In the genomic region with DNA sequence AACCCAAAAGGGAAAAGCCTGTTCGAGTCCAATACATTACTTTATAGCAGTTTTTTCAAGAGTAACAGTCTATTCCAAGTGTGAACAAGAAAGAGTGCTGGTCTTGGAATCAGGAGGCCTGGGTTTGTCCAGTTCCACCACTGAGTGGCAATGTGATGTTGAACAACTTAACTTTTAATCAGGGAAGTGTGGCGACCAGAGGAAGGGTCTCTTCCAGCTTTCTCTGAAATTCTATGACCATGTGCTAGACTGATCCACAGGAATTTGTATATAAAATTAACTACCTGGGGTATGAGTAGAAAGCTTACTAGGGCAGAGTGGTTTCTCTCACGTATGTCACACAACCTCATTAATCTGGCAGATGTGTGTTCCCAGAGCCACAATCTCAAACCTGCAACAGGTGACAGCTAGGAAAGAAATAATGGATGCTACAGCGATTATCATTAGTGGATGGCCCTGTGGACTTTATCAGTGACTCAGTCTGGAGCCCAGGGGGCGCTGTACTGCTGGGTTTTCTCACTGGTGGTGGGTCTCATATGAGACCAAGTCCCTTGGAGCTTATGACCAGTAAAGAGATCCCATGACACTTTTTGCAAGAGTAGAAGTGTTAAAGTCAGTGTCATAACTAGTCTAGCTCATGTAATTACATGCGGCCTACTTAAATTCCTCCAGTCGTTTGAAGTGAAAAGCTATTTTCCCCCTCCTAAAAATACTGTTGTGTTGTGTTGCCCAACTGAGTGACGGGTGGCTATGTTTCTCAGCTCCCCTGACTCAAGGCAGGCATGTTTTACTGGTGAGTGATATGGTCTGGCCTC, we compare ENCODE assay signal across 7 cellular contexts.
DNase-seq lines count a peak whose midpoint lies in the region; ATAC-seq and TF ChIP-seq lines count a peak whose summit lies in the region.

No MANE protein-coding gene starts in this region.

- no peak overlapping the region for H3K4me2 ChIP-seq in Karpas-422 (ENCODE audit: low read depth, low read length, poor library complexity, severe bottlenecking)
- no peak overlapping the region for H3K4me2 ChIP-seq in neural progenitor cell

- H4K20me1 ChIP-seq in Karpas-422 (ENCODE audit: insufficient read depth, low read depth, low read length) = no peaks in the 10 kb centered on the region
- no peaks in the 10 kb centered on the region for H4K20me1 ChIP-seq in neural progenitor cell (ENCODE audit: low read depth)

- no peak overlapping the region for H3K27ac Mint-ChIP-seq in neural progenitor cell
- peak overlapping the region in 1 of 10 donors; percentile 41 for H3K27ac Mint-ChIP-seq in naive thymus-derived CD8-positive, alpha-beta T cell
- no peak overlapping the region for H3K27ac Mint-ChIP-seq in CD4-positive, alpha-beta T cell

- H3K4me1 Mint-ChIP-seq in neural progenitor cell = peaks cover 19% of the 10 kb centered on the region
- H3K4me1 Mint-ChIP-seq in naive thymus-derived CD8-positive, alpha-beta T cell = peaks cover 0 to 17% (median 3%) of the 10 kb centered on the region in 4 donors
- peaks cover 16% of the 10 kb centered on the region for H3K4me1 Mint-ChIP-seq in CD4-positive, alpha-beta T cell (ENCODE audit: low read depth)

- H3K27ac ChIP-seq in Karpas-422 (ENCODE audit: low read length) = no peak overlapping the region
- no peak overlapping the region for H3K27ac ChIP-seq in neural progenitor cell
- H3K27ac ChIP-seq in CD4-positive, alpha-beta T cell (ENCODE audit: low read depth, low read length) = no peak overlapping the region

- H3K36me3 Mint-ChIP-seq in neural progenitor cell = peaks cover 4% of the 10 kb centered on the region
- H3K36me3 Mint-ChIP-seq in naive thymus-derived CD8-positive, alpha-beta T cell = peaks cover 15 to 84% (median 47%) of the 10 kb centered on the region in 3 donors
- H3K36me3 Mint-ChIP-seq in CD4-positive, alpha-beta T cell (ENCODE audit: low read depth) = peaks cover 81% of the 10 kb centered on the region

- H3K9me3 ChIP-seq in Karpas-422 (ENCODE audit: low read length) = no peaks in the 10 kb centered on the region
- H3K9me3 ChIP-seq in neural progenitor cell (ENCODE audit: low read depth) = no peaks in the 10 kb centered on the region
- no peaks in the 10 kb centered on the region for H3K9me3 ChIP-seq in CD4-positive, alpha-beta T cell (ENCODE audit: control insufficient read depth, low read length)

- H3K9me3 Mint-ChIP-seq in neural progenitor cell = no peaks in the 10 kb centered on the region
- no peaks in the 10 kb centered on the region for H3K9me3 Mint-ChIP-seq in naive thymus-derived CD8-positive, alpha-beta T cell
- no peaks in the 10 kb centered on the region for H3K9me3 Mint-ChIP-seq in CD4-positive, alpha-beta T cell

- TF ChIP-seq CTCF in GM06990 (IDR thresholded peaks at IDR 0.05; ENCODE audit: insufficient read depth, low read length, poor library complexity, severe bottlenecking) = peak; percentile 57
- peak; percentile 60 for TF ChIP-seq CTCF in astrocyte of the spinal cord (IDR thresholded peaks at IDR 0.05; ENCODE audit: low read depth, low read length)
- peak; percentile 91 for TF ChIP-seq CTCF in neural progenitor cell (IDR thresholded peaks at IDR 0.05)
- no peak for TF ChIP-seq CTCF in CD4-positive, alpha-beta T cell (IDR thresholded peaks at IDR 0.05)

- H3K27me3 Mint-ChIP-seq in neural progenitor cell (ENCODE audit: insufficient read depth, low read depth) = no peaks in the 10 kb centered on the region
- no peaks in the 10 kb centered on the region for H3K27me3 Mint-ChIP-seq in naive thymus-derived CD8-positive, alpha-beta T cell
- no peaks in the 10 kb centered on the region for H3K27me3 Mint-ChIP-seq in CD4-positive, alpha-beta T cell

- CTCF ChIA-PET in CD4-positive, alpha-beta T cell (lab: Charles Lee) = interaction anchor here (0.5 to 1.2 kb wide), 2 partner anchors 11 to 323 kb away, joined by 3 read pairs; no protein-coding TSS in a partner anchor

- peaks cover 10% of the 10 kb centered on the region for H3K4me1 ChIP-seq in Karpas-422 (ENCODE audit: low read length)
- H3K4me1 ChIP-seq in neural progenitor cell = no peaks in the 10 kb centered on the region

- DNase-seq in GM06990 (ENCODE audit: extremely low read depth, insufficient read length) (no peak), Karpas-422 (peak; percentile 60), astrocyte of the spinal cord (ENCODE audit: low read depth, low spot score) (peak; percentile 60), neural progenitor cell (ENCODE audit: low spot score) (peak; percentile 59)
- DNase-seq in naive thymus-derived CD8-positive, alpha-beta T cell = no peak
- DNase-seq in CD4-positive, alpha-beta T cell = no peak

- in situ Hi-C loops in astrocyte of the spinal cord (cut with HindIII; ENCODE audit: low sequenced_read_pairs) = no loop called here

- H3K79me2 ChIP-seq in Karpas-422 (ENCODE audit: low read length) = no peaks in the 10 kb centered on the region
- no peaks in the 10 kb centered on the region for H3K79me2 ChIP-seq in neural progenitor cell (ENCODE audit: low read depth)

- H3K36me3 ChIP-seq in GM06990 (ENCODE audit: control insufficient read depth, insufficient read depth, low read length) = no peaks in the 10 kb centered on the region; the same call in 1 of the 2 replicates
- no peaks in the 10 kb centered on the region for H3K36me3 ChIP-seq in Karpas-422 (ENCODE audit: insufficient read depth, low read length)
- no peaks in the 10 kb centered on the region for H3K36me3 ChIP-seq in neural progenitor cell

- intact Hi-C loops in CD4-positive, alpha-beta T cell (cut with DNase I, micrococcal nuclease) = no loop called here

- no peak overlapping the region for H2AFZ ChIP-seq in Karpas-422 (ENCODE audit: low read length)
- H2AFZ ChIP-seq in neural progenitor cell (replicated peaks) = no peak overlapping the region

- H3K9me2 ChIP-seq in Karpas-422 (replicated peaks; ENCODE audit: insufficient read depth, low read length) = no peaks in the 10 kb centered on the region

- no peaks in the 10 kb centered on the region for H3F3A ChIP-seq in neural progenitor cell (ENCODE audit: low read depth)

- H3K4me3 ChIP-seq in GM06990 (replicated peaks; ENCODE audit: low read depth, low read length) (no peak overlapping the region), Karpas-422 (ENCODE audit: low read length) (no peak overlapping the region), astrocyte of the spinal cord (ENCODE audit: low read depth, low read length) (no peak overlapping the region), neural progenitor cell (no peak overlapping the region)

- no peak for ATAC-seq in naive thymus-derived CD8-positive, alpha-beta T cell
- ATAC-seq in CD4-positive, alpha-beta T cell (ENCODE audit: poor library complexity) = no peak
- ATAC-seq in HG03432 (IDR thresholded peaks at IDR 0.05; ENCODE audit: unreplicated experiment) = no peak

- no peak overlapping the region for H3K9ac ChIP-seq in Karpas-422 (ENCODE audit: low read length)
- no peak overlapping the region for H3K9ac ChIP-seq in neural progenitor cell

- POLR2A ChIA-PET in naive thymus-derived CD8-positive, alpha-beta T cell (lab: Charles Lee) = no interaction called here
- POLR2A ChIA-PET in CD4-positive, alpha-beta T cell (lab: Charles Lee) = no interaction called here

- H3K4me3 Mint-ChIP-seq in neural progenitor cell = no peak overlapping the region
- H3K4me3 Mint-ChIP-seq in naive thymus-derived CD8-positive, alpha-beta T cell = no peak overlapping the region
- no peak overlapping the region for H3K4me3 Mint-ChIP-seq in CD4-positive, alpha-beta T cell

- no peaks in the 10 kb centered on the region for H3K27me3 ChIP-seq in GM06990 (replicated peaks; ENCODE audit: control insufficient read depth, insufficient read depth, low read length)
- H3K27me3 ChIP-seq in Karpas-422 (ENCODE audit: low read length) = no peaks in the 10 kb centered on the region
- H3K27me3 ChIP-seq in neural progenitor cell = no peaks in the 10 kb centered on the region
- H3K27me3 ChIP-seq in CD4-positive, alpha-beta T cell (ENCODE audit: control insufficient read depth, insufficient read depth, low read length) = no peaks in the 10 kb centered on the region

Comparison
In these comparisons a context has a peak if more than half of its experiments do, and no peak if none do; other contexts are left out.
1. DNase-seq: peak in Karpas-422 (single experiment), astrocyte of the spinal cord (single experiment) and neural progenitor cell (single experiment); none in GM06990 (single experiment), naive thymus-derived CD8-positive, alpha-beta T cell (0 of 10) and CD4-positive, alpha-beta T cell (0 of 10).